Comparison of ENCODE assay signal across 1 cellular context in the genomic region with DNA sequence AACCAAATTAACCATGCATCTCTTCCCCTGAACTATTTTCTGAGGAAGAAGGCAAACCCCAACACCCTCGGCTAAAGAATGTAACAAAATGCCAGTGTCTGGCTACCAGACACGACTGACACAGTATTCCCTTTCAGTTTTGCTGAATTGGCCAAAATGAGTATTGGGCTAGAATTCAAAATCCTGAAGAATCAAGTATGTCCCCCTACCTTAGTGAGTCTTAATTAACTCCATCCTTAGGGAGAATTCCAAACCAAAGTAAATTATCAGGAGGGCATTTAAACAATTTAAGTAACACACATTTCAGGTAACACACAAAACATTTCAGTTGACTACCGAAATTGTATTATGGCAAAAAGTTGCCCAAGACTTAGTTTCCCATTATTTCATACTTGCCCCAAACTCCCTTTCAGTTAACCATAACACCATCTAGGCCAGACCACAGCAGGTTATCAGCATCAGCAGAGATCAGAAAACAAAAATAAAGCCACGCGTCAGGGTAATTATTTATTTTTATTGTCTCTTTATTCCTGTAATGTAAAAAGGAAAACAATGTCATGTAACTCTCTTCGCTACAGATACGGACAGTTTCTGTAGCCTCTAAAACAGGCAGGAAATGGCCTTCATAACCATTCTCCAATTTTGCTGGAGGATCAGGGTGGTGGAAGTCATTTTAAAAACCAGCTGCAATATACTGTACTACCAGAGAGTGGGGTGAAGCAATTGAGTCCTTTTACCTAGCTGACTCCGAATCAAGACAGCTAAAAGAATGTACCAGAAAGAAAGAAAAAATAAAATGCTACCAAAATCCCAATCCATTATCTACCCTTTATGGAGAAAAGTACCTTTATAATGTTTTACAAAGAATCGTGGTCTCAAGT.
A peak's percentile ranks its signal among the peaks of the same experiment; 100 is the strongest.
TF ChIP-seq lines count a peak whose summit lies in the region.

No MANE protein-coding gene starts in this region.

TF ChIP-seq in HepG2, 621 proteins besides CTCF, POLR2A, EP300 and RAD21 (continued from another document and continues in another):
- TF ChIP-seq, protein P1, sequence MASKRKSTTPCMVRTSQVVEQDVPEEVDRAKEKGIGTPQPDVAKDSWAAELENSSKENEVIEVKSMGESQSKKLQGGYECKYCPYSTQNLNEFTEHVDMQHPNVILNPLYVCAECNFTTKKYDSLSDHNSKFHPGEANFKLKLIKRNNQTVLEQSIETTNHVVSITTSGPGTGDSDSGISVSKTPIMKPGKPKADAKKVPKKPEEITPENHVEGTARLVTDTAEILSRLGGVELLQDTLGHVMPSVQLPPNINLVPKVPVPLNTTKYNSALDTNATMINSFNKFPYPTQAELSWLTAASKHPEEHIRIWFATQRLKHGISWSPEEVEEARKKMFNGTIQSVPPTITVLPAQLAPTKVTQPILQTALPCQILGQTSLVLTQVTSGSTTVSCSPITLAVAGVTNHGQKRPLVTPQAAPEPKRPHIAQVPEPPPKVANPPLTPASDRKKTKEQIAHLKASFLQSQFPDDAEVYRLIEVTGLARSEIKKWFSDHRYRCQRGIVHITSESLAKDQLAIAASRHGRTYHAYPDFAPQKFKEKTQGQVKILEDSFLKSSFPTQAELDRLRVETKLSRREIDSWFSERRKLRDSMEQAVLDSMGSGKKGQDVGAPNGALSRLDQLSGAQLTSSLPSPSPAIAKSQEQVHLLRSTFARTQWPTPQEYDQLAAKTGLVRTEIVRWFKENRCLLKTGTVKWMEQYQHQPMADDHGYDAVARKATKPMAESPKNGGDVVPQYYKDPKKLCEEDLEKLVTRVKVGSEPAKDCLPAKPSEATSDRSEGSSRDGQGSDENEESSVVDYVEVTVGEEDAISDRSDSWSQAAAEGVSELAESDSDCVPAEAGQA (IDR thresholded peaks at IDR 0.05; ENCODE audit: low read depth) = no peak
- TF ChIP-seq, protein P1 (CRISPR knock-in tag; IDR thresholded peaks at IDR 0.05; ENCODE audit: borderline replicate concordance) = 0 out of 2 replicates have a peak, but pooled peaks have one; percentile 44
- no peak for TF ChIP-seq ZNF644 (CRISPR knock-in tag; IDR thresholded peaks at IDR 0.05; ENCODE audit: low read depth)
- TF ChIP-seq, protein P2, sequence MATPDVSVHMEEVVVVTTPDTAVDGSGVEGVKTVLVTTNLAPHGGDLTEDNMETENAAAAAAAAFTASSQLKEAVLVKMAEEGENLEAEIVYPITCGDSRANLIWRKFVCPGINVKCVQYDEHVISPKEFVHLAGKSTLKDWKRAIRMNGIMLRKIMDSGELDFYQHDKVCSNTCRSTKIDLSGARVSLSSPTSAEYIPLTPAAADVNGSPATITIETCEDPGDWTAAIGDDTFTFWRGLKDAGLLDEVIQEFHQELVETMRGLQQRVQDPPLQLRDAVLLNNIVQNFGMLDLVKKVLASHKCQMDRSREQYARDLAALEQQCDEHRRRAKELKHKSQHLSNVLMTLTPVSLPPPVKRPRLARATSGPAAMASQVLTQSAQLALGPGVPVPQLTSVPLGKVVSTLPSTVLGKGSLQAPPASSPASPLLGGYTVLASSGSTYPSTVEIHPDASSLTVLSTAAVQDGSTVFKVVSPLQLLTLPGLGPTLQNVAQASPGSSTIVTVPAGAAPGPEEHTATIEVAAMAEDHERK (CRISPR knock-in tag; IDR thresholded peaks at IDR 0.05; ENCODE audit: low read depth) = no peak
- TF ChIP-seq HNRNPLL (IDR thresholded peaks at IDR 0.05; ENCODE audit: low read depth, low read length, poor library complexity, severe bottlenecking) = no peak
- no peak for TF ChIP-seq ERF (CRISPR knock-in tag; IDR thresholded peaks at IDR 0.05)
- no peak for TF ChIP-seq FOXA1 (IDR thresholded peaks at IDR 0.05)
- no peak for TF ChIP-seq FOXA1 (CRISPR knock-in tag; IDR thresholded peaks at IDR 0.05)
- no peak for TF ChIP-seq ZNF615 (CRISPR knock-in tag; IDR thresholded peaks at IDR 0.05; ENCODE audit: borderline replicate concordance)
- no peak for TF ChIP-seq LCORL (IDR thresholded peaks at IDR 0.05)
- 0 out of 2 replicates have a peak, but pooled peaks have one; percentile 30 for TF ChIP-seq LCORL (CRISPR knock-in tag; IDR thresholded peaks at IDR 0.05)
- no peak for TF ChIP-seq ZNF567 (CRISPR knock-in tag; IDR thresholded peaks at IDR 0.05; ENCODE audit: borderline replicate concordance)
- TF ChIP-seq ZNF468 (CRISPR knock-in tag; IDR thresholded peaks at IDR 0.05) = no peak
- TF ChIP-seq ATM (IDR thresholded peaks at IDR 0.05; ENCODE audit: borderline replicate concordance) = no peak
- TF ChIP-seq YEATS2 (CRISPR knock-in tag; IDR thresholded peaks at IDR 0.05; ENCODE audit: borderline replicate concordance) = no peak
- TF ChIP-seq ZNF496 (CRISPR knock-in tag; IDR thresholded peaks at IDR 0.05; ENCODE audit: insufficient replicate concordance) = no peak
- TF ChIP-seq PHF8 (CRISPR knock-in tag; IDR thresholded peaks at IDR 0.05) = peak; percentile 39
- no peak for TF ChIP-seq HMGA1 (CRISPR knock-in tag; conservative IDR thresholded peaks at IDR 0.05)
- no peak for TF ChIP-seq MZF1 (CRISPR knock-in tag; IDR thresholded peaks at IDR 0.05; ENCODE audit: borderline replicate concordance)
- TF ChIP-seq KMT2B (CRISPR knock-in tag; IDR thresholded peaks at IDR 0.05) = no peak
- no peak for TF ChIP-seq ZNF10 (CRISPR knock-in tag; IDR thresholded peaks at IDR 0.05; ENCODE audit: borderline replicate concordance, low read depth)
- TF ChIP-seq SNAPC2 (CRISPR knock-in tag; IDR thresholded peaks at IDR 0.05) = peak; percentile 49; the same call in 1 of the 2 replicates
- TF ChIP-seq RBFOX2 (IDR thresholded peaks at IDR 0.05; ENCODE audit: low read depth, low read length) = peak; percentile 74
- TF ChIP-seq JDP2 (CRISPR knock-in tag; IDR thresholded peaks at IDR 0.05; ENCODE audit: borderline replicate concordance) = no peak
- TF ChIP-seq NFIC (IDR thresholded peaks at IDR 0.05; ENCODE audit: low read length) = no peak; the same call in 1 of the 2 replicates
- no peak for TF ChIP-seq ZNF430 (CRISPR knock-in tag; IDR thresholded peaks at IDR 0.05)
- no peak for TF ChIP-seq CHD2 (IDR thresholded peaks at IDR 0.05; ENCODE audit: low read depth, low read length)
- TF ChIP-seq SMAD3 (CRISPR knock-in tag; IDR thresholded peaks at IDR 0.05) = no peak
- TF ChIP-seq, protein P3, sequence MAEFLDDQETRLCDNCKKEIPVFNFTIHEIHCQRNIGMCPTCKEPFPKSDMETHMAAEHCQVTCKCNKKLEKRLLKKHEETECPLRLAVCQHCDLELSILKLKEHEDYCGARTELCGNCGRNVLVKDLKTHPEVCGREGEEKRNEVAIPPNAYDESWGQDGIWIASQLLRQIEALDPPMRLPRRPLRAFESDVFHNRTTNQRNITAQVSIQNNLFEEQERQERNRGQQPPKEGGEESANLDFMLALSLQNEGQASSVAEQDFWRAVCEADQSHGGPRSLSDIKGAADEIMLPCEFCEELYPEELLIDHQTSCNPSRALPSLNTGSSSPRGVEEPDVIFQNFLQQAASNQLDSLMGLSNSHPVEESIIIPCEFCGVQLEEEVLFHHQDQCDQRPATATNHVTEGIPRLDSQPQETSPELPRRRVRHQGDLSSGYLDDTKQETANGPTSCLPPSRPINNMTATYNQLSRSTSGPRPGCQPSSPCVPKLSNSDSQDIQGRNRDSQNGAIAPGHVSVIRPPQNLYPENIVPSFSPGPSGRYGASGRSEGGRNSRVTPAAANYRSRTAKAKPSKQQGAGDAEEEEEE (CRISPR knock-in tag; IDR thresholded peaks at IDR 0.05; ENCODE audit: borderline replicate concordance) = no peak
- TF ChIP-seq GPN1 (CRISPR knock-in tag; IDR thresholded peaks at IDR 0.05; ENCODE audit: borderline replicate concordance) = no peak
- TF ChIP-seq ZNF772 (CRISPR knock-in tag; IDR thresholded peaks at IDR 0.05) = no peak
- no peak for TF ChIP-seq ZSCAN21 (CRISPR knock-in tag; IDR thresholded peaks at IDR 0.05; ENCODE audit: borderline replicate concordance)
- TF ChIP-seq, protein P4, sequence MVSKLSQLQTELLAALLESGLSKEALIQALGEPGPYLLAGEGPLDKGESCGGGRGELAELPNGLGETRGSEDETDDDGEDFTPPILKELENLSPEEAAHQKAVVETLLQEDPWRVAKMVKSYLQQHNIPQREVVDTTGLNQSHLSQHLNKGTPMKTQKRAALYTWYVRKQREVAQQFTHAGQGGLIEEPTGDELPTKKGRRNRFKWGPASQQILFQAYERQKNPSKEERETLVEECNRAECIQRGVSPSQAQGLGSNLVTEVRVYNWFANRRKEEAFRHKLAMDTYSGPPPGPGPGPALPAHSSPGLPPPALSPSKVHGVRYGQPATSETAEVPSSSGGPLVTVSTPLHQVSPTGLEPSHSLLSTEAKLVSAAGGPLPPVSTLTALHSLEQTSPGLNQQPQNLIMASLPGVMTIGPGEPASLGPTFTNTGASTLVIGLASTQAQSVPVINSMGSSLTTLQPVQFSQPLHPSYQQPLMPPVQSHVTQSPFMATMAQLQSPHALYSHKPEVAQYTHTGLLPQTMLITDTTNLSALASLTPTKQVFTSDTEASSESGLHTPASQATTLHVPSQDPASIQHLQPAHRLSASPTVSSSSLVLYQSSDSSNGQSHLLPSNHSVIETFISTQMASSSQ (IDR thresholded peaks at IDR 0.05; ENCODE audit: low read depth) = no peak
- TF ChIP-seq, protein P4 (CRISPR knock-in tag; IDR thresholded peaks at IDR 0.05; ENCODE audit: borderline replicate concordance) = no peak
- no peak for TF ChIP-seq ZFX (CRISPR knock-in tag; IDR thresholded peaks at IDR 0.05; ENCODE audit: low read depth)
- no peak for TF ChIP-seq AHR (CRISPR knock-in tag; IDR thresholded peaks at IDR 0.05)
- TF ChIP-seq MEIS2 (CRISPR knock-in tag; IDR thresholded peaks at IDR 0.05) = no peak
- TF ChIP-seq, protein P5, sequence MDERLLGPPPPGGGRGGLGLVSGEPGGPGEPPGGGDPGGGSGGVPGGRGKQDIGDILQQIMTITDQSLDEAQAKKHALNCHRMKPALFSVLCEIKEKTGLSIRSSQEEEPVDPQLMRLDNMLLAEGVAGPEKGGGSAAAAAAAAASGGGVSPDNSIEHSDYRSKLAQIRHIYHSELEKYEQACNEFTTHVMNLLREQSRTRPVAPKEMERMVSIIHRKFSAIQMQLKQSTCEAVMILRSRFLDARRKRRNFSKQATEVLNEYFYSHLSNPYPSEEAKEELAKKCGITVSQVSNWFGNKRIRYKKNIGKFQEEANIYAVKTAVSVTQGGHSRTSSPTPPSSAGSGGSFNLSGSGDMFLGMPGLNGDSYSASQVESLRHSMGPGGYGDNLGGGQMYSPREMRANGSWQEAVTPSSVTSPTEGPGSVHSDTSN (CRISPR knock-in tag; IDR thresholded peaks at IDR 0.05) = no peak
- no peak for TF ChIP-seq PCBP1 (IDR thresholded peaks at IDR 0.05; ENCODE audit: borderline replicate concordance, low read depth, low read length)
- no peak for TF ChIP-seq ZNF337 (CRISPR knock-in tag; IDR thresholded peaks at IDR 0.05; ENCODE audit: borderline replicate concordance, low read depth)
- TF ChIP-seq HDAC6 (IDR thresholded peaks at IDR 0.05; ENCODE audit: low read depth, low read length) = no peak
- TF ChIP-seq, protein P6, sequence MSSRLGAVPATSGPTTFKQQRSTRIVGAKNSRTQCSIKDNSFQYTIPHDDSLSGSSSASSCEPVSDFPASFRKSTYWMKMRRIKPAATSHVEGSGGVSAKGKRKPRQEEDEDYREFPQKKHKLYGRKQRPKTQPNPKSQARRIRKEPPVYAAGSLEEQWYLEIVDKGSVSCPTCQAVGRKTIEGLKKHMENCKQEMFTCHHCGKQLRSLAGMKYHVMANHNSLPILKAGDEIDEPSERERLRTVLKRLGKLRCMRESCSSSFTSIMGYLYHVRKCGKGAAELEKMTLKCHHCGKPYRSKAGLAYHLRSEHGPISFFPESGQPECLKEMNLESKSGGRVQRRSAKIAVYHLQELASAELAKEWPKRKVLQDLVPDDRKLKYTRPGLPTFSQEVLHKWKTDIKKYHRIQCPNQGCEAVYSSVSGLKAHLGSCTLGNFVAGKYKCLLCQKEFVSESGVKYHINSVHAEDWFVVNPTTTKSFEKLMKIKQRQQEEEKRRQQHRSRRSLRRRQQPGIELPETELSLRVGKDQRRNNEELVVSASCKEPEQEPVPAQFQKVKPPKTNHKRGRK (CRISPR knock-in tag; IDR thresholded peaks at IDR 0.05) = no peak
- TF ChIP-seq STAG1 (CRISPR knock-in tag; IDR thresholded peaks at IDR 0.05) = 0 out of 2 replicates have a peak, but pooled peaks have one; percentile 7
- no peak for TF ChIP-seq FOXO1 (CRISPR knock-in tag; IDR thresholded peaks at IDR 0.05)
- no peak for TF ChIP-seq NCOA5 (CRISPR knock-in tag; IDR thresholded peaks at IDR 0.05)
- TF ChIP-seq ZFP37 (CRISPR knock-in tag; IDR thresholded peaks at IDR 0.05; ENCODE audit: borderline replicate concordance) = no peak
- TF ChIP-seq ZSCAN9 (CRISPR knock-in tag; IDR thresholded peaks at IDR 0.05; ENCODE audit: borderline replicate concordance) = peak; percentile 15; the same call in 1 of the 2 replicates
- 0 out of 2 replicates have a peak, but pooled peaks have one; percentile 12 for TF ChIP-seq ZFP1 (CRISPR knock-in tag; IDR thresholded peaks at IDR 0.05)
- TF ChIP-seq ZNF234 (CRISPR knock-in tag; conservative IDR thresholded peaks at IDR 0.05) = no peak
- TF ChIP-seq CREM (IDR thresholded peaks at IDR 0.05) = no peak
- no peak for TF ChIP-seq CREM (CRISPR knock-in tag; IDR thresholded peaks at IDR 0.05)
